Comparison of ENCODE assay signal across 17 cellular contexts in genomic region chr3:197137741-197138140, GRCh38.
DNase-seq lines count a peak whose midpoint lies in the region; ATAC-seq and TF ChIP-seq lines count a peak whose summit lies in the region.
"Had no signal": no experiment of that assay in that cellular context is flagged by ENCODE, and none has a peak within 500 bp of the region (broad histone marks: within the 10 kb centered on the region; RNA-seq: fewer than 3 reads in every experiment).

No MANE protein-coding gene starts in this region.

- peaks cover 0 to 25% (median 0%) of the 10 kb centered on the region in 6 donors for H3K4me1 ChIP-seq in spleen

- peaks cover 67% of the 10 kb centered on the region for H3K36me3 ChIP-seq in brain microvascular endothelial cell (replicated peaks)
- H3K36me3 ChIP-seq in spleen, result peaks cover 9 to 90% (median 52%) of the 10 kb centered on the region in 6 donors

- peak in 1 of 2 experiments; percentile 54 for DNase-seq in HL-60 (ENCODE audit: low read depth in 1 of 2, low spot score in 1 of 2)
- DNase-seq in brain microvascular endothelial cell, result peak; percentile 28
- DNase-seq in left ventricle myocardium superior, result peak; percentile 49
- DNase-seq in spleen, result peak; percentile 74
- DNase-seq in glomerular visceral epithelial cell (ENCODE audit: extremely low spot score), result no peak
- DNase-seq: H7, IMR-90, NCI-H146, NCI-H2081 treated with DMSO at 0.1 percent for 48 hours, NCI-H345, NCI-H69, SHP77 had no signal

- TF ChIP-seq CTCF in HL-60 (IDR thresholded peaks at IDR 0.05; ENCODE audit: insufficient read depth, low read length) (no peak), brain microvascular endothelial cell (IDR thresholded peaks at IDR 0.05; ENCODE audit: low read depth, low read length, missing control alignments) (no peak), spleen (IDR thresholded peaks at IDR 0.05 in 8 of 11, conservative IDR thresholded peaks at IDR 0.05 in 3 of 11) (no peak)

- peaks cover 0 to 18% (median 14%) of the 10 kb centered on the region in 8 donors for H3K9me3 ChIP-seq in spleen

- H3K27me3 ChIP-seq in HL-60 (ENCODE audit: insufficient read depth, poor library complexity, severe bottlenecking) (no peaks in the 10 kb centered on the region), brain microvascular endothelial cell (replicated peaks) (no peaks in the 10 kb centered on the region), spleen (replicated peaks in 1 of 7) (no peaks in the 10 kb centered on the region)
- H3K27me3 ChIP-seq: BLaER1 had no signal

- peak overlapping the region; percentile 30; the same call in 1 of the 2 replicates for H3K27ac ChIP-seq in HL-60 (replicated peaks)
- H3K27ac ChIP-seq in brain microvascular endothelial cell, result no peak overlapping the region
- peak overlapping the region in 2 of 8 donors; percentile 43 to 44 for H3K27ac ChIP-seq in spleen
- H3K27ac ChIP-seq: BLaER1 had no signal

- H3K4me3 ChIP-seq in HL-60 (replicated peaks; ENCODE audit: insufficient read depth, low read length) (no peak overlapping the region), brain microvascular endothelial cell (ENCODE audit: low read depth, low read length) (no peak overlapping the region), spleen (no peak overlapping the region)
- H3K4me3 ChIP-seq: BLaER1 had no signal

- in situ Hi-C loops in brain microvascular endothelial cell (cut with HindIII; ENCODE audit: low pct_ligation_motif_present, low sequenced_read_pairs), result no loop called here

- WGBS in spleen, 5 donors, result 62 to 83% (median 74%) methylated on average over 5 of the region's 5 CpGs

- no peak for ATAC-seq in left ventricle myocardium superior
- no peak for ATAC-seq in HG02938 (IDR thresholded peaks at IDR 0.05; ENCODE audit: unreplicated experiment)
- no peak for ATAC-seq in HG03045 (IDR thresholded peaks at IDR 0.05; ENCODE audit: unreplicated experiment)
- ATAC-seq: Panc1, SK-N-SH treated with all-trans-retinoic acid at 6 μM for 48 hours had no signal

- intact Hi-C loops in left ventricle myocardium superior (cut with micrococcal nuclease), result no loop called here
- intact Hi-C loops in spleen (cut with DNase I; ENCODE audit: low total_unique reads), result no loop called here

- no peak for TF ChIP-seq POLR2A in spleen (IDR thresholded peaks at IDR 0.05)
